Comparison of ENCODE assay signal across 8 cellular contexts in genomic region chr2:100673115-100673514, GRCh38.
"Had no signal": no experiment of that assay in that cellular context is flagged by ENCODE, and none has a peak within 500 bp of the region (broad histone marks: within the 10 kb centered on the region; RNA-seq: fewer than 3 reads in every experiment).

No MANE protein-coding gene starts in this region.

- H3K9me3 Mint-ChIP-seq: HFFc6 had no signal

- H3K4me3 ChIP-seq: GM23248, HAP-1, K562 had no signal

- H3K27ac ChIP-seq: GM23248 had no signal

- H3K4me3 Mint-ChIP-seq: HFFc6 had no signal

- H3K36me3 ChIP-seq: HAP-1 had no signal

- H3K4me1 ChIP-seq: HAP-1 had no signal

- H3K27ac Mint-ChIP-seq: HFFc6 had no signal

- H3K9me3 ChIP-seq: HAP-1 had no signal

- DNase-seq: GM23248, GOT3, H7, HFFc6, IMR-90, KG1 had no signal
